8 cellular contexts compared by ENCODE assay signal in the genomic region with DNA sequence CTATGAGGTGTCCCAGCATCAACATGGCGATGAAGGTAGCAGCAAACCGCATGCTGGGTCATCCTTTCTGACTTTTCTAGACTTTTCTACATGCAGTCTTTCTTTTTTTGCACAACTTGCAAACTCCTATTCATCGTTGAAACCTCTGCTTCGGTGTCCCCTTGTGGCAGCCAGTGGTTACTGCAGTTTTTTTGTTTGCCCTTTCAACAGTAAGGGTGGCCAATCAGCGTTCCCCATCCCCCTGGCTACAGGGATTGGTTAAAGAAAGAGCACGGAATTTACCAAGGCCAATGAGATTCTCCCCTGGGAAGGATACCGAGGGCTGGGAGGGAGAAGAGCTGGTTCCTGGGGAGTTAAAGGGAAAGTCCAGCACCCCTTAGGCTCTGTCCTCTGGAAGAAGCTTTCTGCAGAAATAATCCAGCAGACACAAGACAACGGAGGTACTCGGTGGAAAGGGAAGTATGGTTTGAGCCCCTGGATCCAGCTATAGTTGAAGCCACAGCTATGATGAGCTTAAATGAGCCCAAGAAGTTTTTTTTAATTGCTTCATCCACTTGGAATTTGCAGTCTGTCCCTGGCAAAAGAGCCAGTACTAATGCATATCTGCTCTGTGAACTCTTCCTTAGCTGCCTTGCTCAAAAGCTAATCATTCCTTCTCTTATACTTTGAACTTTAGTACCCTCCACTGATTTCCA. TPM values are rescaled to one million over a fixed set of nuclear protein-coding genes. Genes with fewer than 3 reads are reported as not detected.
DNase-seq lines count a peak whose midpoint lies in the region; ATAC-seq, FAIRE-seq and TF ChIP-seq lines count a peak whose summit lies in the region.

No MANE protein-coding gene starts in this region.

- H3K36me3 ChIP-seq in BLaER1 (no peaks in the 10 kb centered on the region), liver (ENCODE audit: control insufficient read depth in 4 of 4, insufficient read depth in 3 of 4, low read depth in 1 of 4, low read length in 3 of 4) (no peaks in the 10 kb centered on the region)

- TF ChIP-seq CTCF in dorsolateral prefrontal cortex (IDR thresholded peaks at IDR 0.05 in 54 of 56, conservative IDR thresholded peaks at IDR 0.05 in 2 of 56; ENCODE audit: low read depth in 1 of 56, partially characterized antibody in 56 of 56) = peak; percentile 89 to 99 (median 95)
- TF ChIP-seq CTCF in liver (IDR thresholded peaks at IDR 0.05; ENCODE audit: low read depth, low read length, missing input control) = peak; percentile 98

- DNase-seq in GM19239 (ENCODE audit: insufficient read length, low spot score) (peak; percentile 98), NCI-H69 (lab: John Stamatoyannopoulos, UW) (peak; percentile 99), dorsolateral prefrontal cortex (peak; percentile 72 to 98 (median 94))
- DNase-seq in activated CD4-positive, alpha-beta T cell treated with anti-CD3 and anti-CD28 coated beads, Interleukin-2, amount 50 U/mL, for 1 hour = peak; percentile 82
- DNase-seq in stimulated activated CD4-positive, alpha-beta T cell treated with anti-CD3 and anti-CD28 coated beads, Interleukin-4, amount 100 ng/mL, for 4 hours = peak; percentile 69 to 86

- TF ChIP-seq RAD21 in liver (IDR thresholded peaks at IDR 0.05) = peak; percentile 93 to 95

- WGBS in liver = 2% methylated on average over 9 of the region's 9 CpGs

- H3K4me1 ChIP-seq in BLaER1 (peaks cover 24% of the 10 kb centered on the region), liver (ENCODE audit: control insufficient read depth in 4 of 4, insufficient read depth in 4 of 4, low read length in 3 of 4) (peaks cover 2 to 18% (median 12%) of the 10 kb centered on the region in 4 donors)

- H4K20me1 ChIP-seq in BLaER1 = no peaks in the 10 kb centered on the region

- H3K4me3 ChIP-seq in BLaER1 (peak overlapping the region; percentile 50), dorsolateral prefrontal cortex (peak overlapping the region in 54 of 59 donors; percentile 0 to 60 (median 38)), liver (ENCODE audit: low read depth in 1 of 3, low read length in 3 of 3) (peak overlapping the region in 2 of 3 donors; percentile 3 to 39)

- peak overlapping the region; percentile 59; the same call in 1 of the 2 replicates for H3K9ac ChIP-seq in BLaER1
- peak overlapping the region; percentile 8 to 53 for H3K9ac ChIP-seq in liver (ENCODE audit: low read depth in 1 of 2, low read length in 2 of 2)

- peak; percentile 99 for FAIRE-seq in GM19239 (lab: Jason Lieb, UNC)

- H3K4me2 ChIP-seq in BLaER1 = peak overlapping the region; percentile 84

- H3K27me3 ChIP-seq in BLaER1 (no peaks in the 10 kb centered on the region), dorsolateral prefrontal cortex (no peaks in the 10 kb centered on the region), liver (ENCODE audit: control insufficient read depth in 4 of 4, insufficient read depth in 4 of 4, low read length in 3 of 4) (no peaks in the 10 kb centered on the region)

- intact Hi-C loops in dorsolateral prefrontal cortex (cut with DNase I) = loop anchor here (1.0 to 5.0 kb wide), 2 partner anchors 49 to 116 kb away; no protein-coding TSS in a partner anchor

- peak; percentile 77 for ATAC-seq in HG03558 (IDR thresholded peaks at IDR 0.05; ENCODE audit: extremely low read depth, unreplicated experiment)

- H3K9me3 ChIP-seq in BLaER1 (no peaks in the 10 kb centered on the region), liver (ENCODE audit: control insufficient read depth in 4 of 4, low read length in 3 of 4) (no peaks in the 10 kb centered on the region)

- 0 out of 2 replicates have a peak overlapping the region, but pooled peaks have one; percentile 49 for H3K27ac ChIP-seq in BLaER1
- peak overlapping the region; percentile 2 to 96 (median 77) for H3K27ac ChIP-seq in dorsolateral prefrontal cortex
- peak overlapping the region; percentile 56 to 78 for H3K27ac ChIP-seq in liver (ENCODE audit: low read depth in 1 of 2, low read length in 2 of 2)

TF ChIP-seq in liver, 16 proteins besides CTCF, POLR2A, EP300 and RAD21:
- TF ChIP-seq HNF4A (conservative IDR thresholded peaks at IDR 0.05) (peak; percentile 39 to 66), FOXA2 (IDR thresholded peaks at IDR 0.05) (no peak), JUND (IDR thresholded peaks at IDR 0.05) (peak in 1 of 2 donors; percentile 67), NR2F2 (IDR thresholded peaks at IDR 0.05) (peak; percentile 51), EGR1 (IDR thresholded peaks at IDR 0.05; ENCODE audit: low read depth in 2 of 2) (no peak), RXRA (IDR thresholded peaks at IDR 0.05) (peak; percentile 56 to 83), TAF1 (conservative IDR thresholded peaks at IDR 0.05) (no peak), GABPA (IDR thresholded peaks at IDR 0.05 in 1 of 2, conservative IDR thresholded peaks at IDR 0.05 in 1 of 2) (peak in 1 of 2 donors; percentile 28), FOXA1 (IDR thresholded peaks at IDR 0.05) (no peak), ATF3 (IDR thresholded peaks at IDR 0.05) (peak; percentile 54), REST (IDR thresholded peaks at IDR 0.05) (peak; percentile 79), YY1 (IDR thresholded peaks at IDR 0.05) (peak; percentile 58), HNF4G (IDR thresholded peaks at IDR 0.05) (no peak), SP1 (IDR thresholded peaks at IDR 0.05) (peak; percentile 85)
- TF ChIP-seq, protein P1, sequence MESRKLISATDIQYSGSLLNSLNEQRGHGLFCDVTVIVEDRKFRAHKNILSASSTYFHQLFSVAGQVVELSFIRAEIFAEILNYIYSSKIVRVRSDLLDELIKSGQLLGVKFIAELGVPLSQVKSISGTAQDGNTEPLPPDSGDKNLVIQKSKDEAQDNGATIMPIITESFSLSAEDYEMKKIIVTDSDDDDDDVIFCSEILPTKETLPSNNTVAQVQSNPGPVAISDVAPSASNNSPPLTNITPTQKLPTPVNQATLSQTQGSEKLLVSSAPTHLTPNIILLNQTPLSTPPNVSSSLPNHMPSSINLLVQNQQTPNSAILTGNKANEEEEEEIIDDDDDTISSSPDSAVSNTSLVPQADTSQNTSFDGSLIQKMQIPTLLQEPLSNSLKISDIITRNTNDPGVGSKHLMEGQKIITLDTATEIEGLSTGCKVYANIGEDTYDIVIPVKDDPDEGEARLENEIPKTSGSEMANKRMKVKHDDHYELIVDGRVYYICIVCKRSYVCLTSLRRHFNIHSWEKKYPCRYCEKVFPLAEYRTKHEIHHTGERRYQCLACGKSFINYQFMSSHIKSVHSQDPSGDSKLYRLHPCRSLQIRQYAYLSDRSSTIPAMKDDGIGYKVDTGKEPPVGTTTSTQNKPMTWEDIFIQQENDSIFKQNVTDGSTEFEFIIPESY (IDR thresholded peaks at IDR 0.05) = peak; percentile 42
- TF ChIP-seq, protein P2, sequence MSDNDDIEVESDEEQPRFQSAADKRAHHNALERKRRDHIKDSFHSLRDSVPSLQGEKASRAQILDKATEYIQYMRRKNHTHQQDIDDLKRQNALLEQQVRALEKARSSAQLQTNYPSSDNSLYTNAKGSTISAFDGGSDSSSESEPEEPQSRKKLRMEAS (IDR thresholded peaks at IDR 0.05) = no peak

RNA-seq across cellular contexts. Expression of gene LSM4, which starts 5.6 kb away (rescaled TPM):
- total RNA-seq in dorsolateral prefrontal cortex (100 to 1,000 TPM in 6 of 120 experiments, 10 to 100 TPM in 114; 46.4 to 115 (median 74.8) TPM), liver (100 to 1,000 TPM in 1 of 2 donors, 10 to 100 TPM in 1; 42.4 to 100 TPM)
- polyA plus RNA-seq in liver = 10 to 100 TPM; 68.4 to 81.9 TPM

RNA-seq across cellular contexts. Expression of gene PGPEP1, which starts 11.9 kb away (rescaled TPM):
- total RNA-seq in dorsolateral prefrontal cortex (10 to 100 TPM; 20.4 to 93.6 (median 37.7) TPM), liver (10 to 100 TPM; 21.5 to 48.3 TPM)
- 10 to 100 TPM; 15.8 to 30.8 TPM for polyA plus RNA-seq in liver

RNA-seq across cellular contexts. Expression of gene JUND, which starts 47.1 kb away (rescaled TPM):
- total RNA-seq in dorsolateral prefrontal cortex (100 to 1,000 TPM; 163 to 440 (median 240) TPM), liver (100 to 1,000 TPM in 1 of 2 donors, 10 to 100 TPM in 1; 36.9 to 103 TPM)
- polyA plus RNA-seq in liver = 10 to 100 TPM; 12.8 to 46.7 TPM

RNA-seq across cellular contexts. Expression of gene IQCN, which starts 54.2 kb away (rescaled TPM):
- 10 to 100 TPM in 1 of 120 experiments, 1 to 10 TPM in 119; 1.8 to 14.5 (median 4.1) TPM for total RNA-seq in dorsolateral prefrontal cortex
- 1 to 10 TPM in 1 of 2 donors, under 1 TPM in 1; 0.19 to 2.4 TPM for total RNA-seq in liver
- polyA plus RNA-seq in liver = under 1 TPM; 0.43 to 0.64 TPM

RNA-seq across cellular contexts. Expression of gene GDF15, which starts 57.5 kb away (rescaled TPM):
- total RNA-seq in dorsolateral prefrontal cortex = 1 to 10 TPM in 56 of 120 experiments, under 1 TPM in 35, not detected in 29; 0.43 to 7.1 (median 1.2) TPM
- total RNA-seq in liver = 10 to 100 TPM in 1 of 2 donors, under 1 TPM in 1; 0.42 to 11.6 TPM
- polyA plus RNA-seq in liver = 1 to 10 TPM; 6.7 to 7.7 TPM

Comparison
In these comparisons a context has a peak if more than half of its experiments do, and no peak if none do; other contexts are left out.
1. Peak in every context shown above with its lines: DNase-seq, ATAC-seq, H3K4me3 ChIP-seq and H3K27ac ChIP-seq.